Comparison of ENCODE assay signal across 1 cellular context in the genomic region with DNA sequence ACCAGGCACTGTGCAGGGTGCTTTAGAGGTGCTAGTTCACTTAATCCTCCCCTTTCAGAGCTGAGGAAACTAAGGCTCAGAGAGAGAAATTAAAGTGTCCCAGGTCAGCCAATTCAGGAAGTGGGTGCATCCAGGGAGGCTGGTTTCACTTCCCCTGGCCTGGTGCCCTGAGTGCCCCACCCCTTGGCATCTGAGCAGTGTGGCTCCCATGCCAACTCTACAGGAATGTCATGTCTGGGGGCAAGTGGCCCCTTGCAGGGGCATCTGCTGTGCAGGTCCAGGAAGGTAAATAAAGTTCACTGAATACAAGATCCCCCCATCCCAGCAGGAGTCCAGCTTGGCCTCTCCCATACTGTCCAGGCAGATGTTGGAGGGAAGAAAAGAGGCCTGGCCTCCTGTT.
A peak's percentile ranks its signal among the peaks of the same experiment; 100 is the strongest.
TF ChIP-seq lines count a peak whose summit lies in the region.

No MANE protein-coding gene starts in this region.

TF ChIP-seq in GM12878, 131 proteins besides CTCF, POLR2A, EP300 and RAD21:
- TF ChIP-seq FOXK2 (IDR thresholded peaks at IDR 0.05) (no peak), NFXL1 (IDR thresholded peaks at IDR 0.05; ENCODE audit: borderline replicate concordance) (no peak), SPI1 (IDR thresholded peaks at IDR 0.05; ENCODE audit: borderline replicate concordance, insufficient read depth, low read depth, low read length) (peak; percentile 50; the same call in 1 of the 2 replicates)
